1 cellular context compared by ENCODE assay signal in the genomic region with DNA sequence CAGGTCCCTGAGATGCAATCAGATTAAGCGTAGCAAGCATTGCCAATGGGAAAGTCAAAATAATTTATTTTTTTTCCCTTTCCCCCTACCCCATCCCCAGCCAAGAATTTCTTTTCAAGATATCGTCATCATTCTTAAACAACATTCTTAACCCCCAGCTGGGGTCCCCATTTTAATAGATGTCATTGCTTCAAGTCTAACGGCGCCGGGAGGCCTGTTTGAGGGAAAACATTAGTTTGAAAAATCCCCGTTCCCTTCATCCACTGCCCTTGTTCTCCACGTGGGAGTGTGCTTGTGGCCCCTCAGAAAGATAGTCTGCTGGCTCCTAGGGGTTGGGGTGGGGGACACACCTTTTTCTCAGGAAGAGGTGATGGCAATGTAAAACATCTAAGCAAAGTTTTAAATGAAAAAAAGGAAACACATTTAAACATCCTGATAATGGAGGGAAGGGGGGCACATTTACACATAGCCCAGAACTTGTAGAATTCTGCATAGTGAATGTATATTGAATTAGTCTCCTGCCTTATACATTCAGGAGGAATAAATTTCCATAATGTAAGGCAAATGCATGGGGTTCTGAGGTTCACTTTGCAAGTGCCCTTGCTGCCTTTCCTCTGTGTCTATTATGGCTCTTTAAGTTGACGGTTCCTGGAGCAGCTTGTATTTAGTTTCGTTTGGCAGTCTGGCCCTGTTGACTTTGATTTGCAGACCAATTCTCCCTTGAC.
TF ChIP-seq lines count a peak whose summit lies in the region.

No MANE protein-coding gene starts in this region.

TF ChIP-seq in GM12891, 5 proteins besides CTCF, POLR2A, EP300 and RAD21:
- TF ChIP-seq POU2F2 (IDR thresholded peaks at IDR 0.05; ENCODE audit: low read depth, low read length) (no peak), TAF1 (IDR thresholded peaks at IDR 0.05; ENCODE audit: low read depth, low read length) (no peak), SPI1 (IDR thresholded peaks at IDR 0.05; ENCODE audit: low read depth, low read length) (no peak), POLR2AphosphoS5 (IDR thresholded peaks at IDR 0.05; ENCODE audit: low read depth, low read length) (no peak), PAX5 (IDR thresholded peaks at IDR 0.05; ENCODE audit: insufficient read depth, low read length, severe bottlenecking) (no peak)
